11 cellular contexts compared by ENCODE assay signal in genomic region chr9:96556701-96557461, GRCh38.
DNase-seq lines count a peak whose midpoint lies in the region; ATAC-seq and TF ChIP-seq lines count a peak whose summit lies in the region.
"Had no signal": no experiment of that assay in that cellular context is flagged by ENCODE, and none has a peak within 500 bp of the region (broad histone marks: within the 10 kb centered on the region; RNA-seq: fewer than 3 reads in every experiment).

No MANE protein-coding gene starts in this region.

- H3K36me3 ChIP-seq in adrenal gland (replicated peaks in 1 of 2) (no peaks in the 10 kb centered on the region), heart right ventricle (peaks cover 0 to 16% (median 3%) of the 10 kb centered on the region in 9 donors)
- H3K36me3 ChIP-seq in CD4-positive, alpha-beta memory T cell (ENCODE audit: insufficient read depth, low read length) = peaks cover 2% of the 10 kb centered on the region

- H3K27ac ChIP-seq in adrenal gland (peak overlapping the region in 3 of 5 donors; percentile 4 to 68 (median 48)), heart right ventricle (peak overlapping the region in 9 of 10 donors; percentile 20 to 82 (median 70))
- H3K27ac ChIP-seq in CD4-positive, alpha-beta memory T cell (ENCODE audit: low read depth, low read length) = no peak overlapping the region

- DNase-seq in AG08395 (ENCODE audit: low spot score) (peak; percentile 40), adrenal gland (no peak), heart right ventricle (peak in 1 of 2 donors; percentile 27), posterior vena cava (ENCODE audit: low spot score) (peak; percentile 79), SKM-1 treated with dmso at 0.1 percent for 144 hours (lab: John Stamatoyannopoulos, UW; ENCODE audit: unreplicated experiment) (no peak), SIG-M5 treated with dmso at 0.1 percent for 504 hours (lab: John Stamatoyannopoulos, UW; ENCODE audit: unreplicated experiment) (no peak)
- no peak for DNase-seq in CD4-positive, alpha-beta memory T cell
- DNase-seq: ACHN; stimulated activated naive CD4-positive, alpha-beta T cell had no signal

- POLR2A ChIA-PET in CD4-positive, alpha-beta memory T cell (lab: Charles Lee; ENCODE audit: partially characterized antibody) = no interaction called here

- 81 to 86% (median 83%) methylated on average over 15 of the region's 15 CpGs for WGBS in adrenal gland, 4 donors
- WGBS in heart right ventricle, 2 donors = 63 to 68% methylated on average over 15 of the region's 15 CpGs

- H3K4me1 ChIP-seq in adrenal gland (replicated peaks in 1 of 2) (peaks cover 0 to 29% of the 10 kb centered on the region in 2 donors), heart right ventricle (peaks cover 0 to 61% (median 30%) of the 10 kb centered on the region in 9 donors)
- no peaks in the 10 kb centered on the region for H3K4me1 ChIP-seq in CD4-positive, alpha-beta memory T cell (ENCODE audit: insufficient read depth, low read length)

- H3K4me3 Mint-ChIP-seq in CD4-positive, alpha-beta memory T cell = no peak overlapping the region

- peaks cover 4 to 13% (median 8%) of the 10 kb centered on the region in 4 donors for H3K4me1 Mint-ChIP-seq in CD4-positive, alpha-beta memory T cell

- intact Hi-C loops in adrenal gland (cut with DNase I) = no loop called here
- intact Hi-C loops in heart right ventricle (cut with DNase I) = loop anchor here in 2 of 10 donors (5.0 to 10.0 kb wide), 2 partner anchors 50 to 232 kb away; no protein-coding TSS in a partner anchor
- intact Hi-C loops in posterior vena cava (cut with DNase I) = loop anchor here in 1 of 2 donors (5.0 kb wide), 1 partner anchor 35 kb away; no protein-coding TSS in a partner anchor
- intact Hi-C loops in CD4-positive, alpha-beta memory T cell (cut with micrococcal nuclease) = no loop called here

- ATAC-seq in heart right ventricle = peak; percentile 64 to 77 (median 69)
- no peak for ATAC-seq in esophagus mucosa
- ATAC-seq: HCT116 had no signal

- peaks cover 0 to 1% (median 0%) of the 10 kb centered on the region in 8 donors for H3K9me3 Mint-ChIP-seq in CD4-positive, alpha-beta memory T cell

- H3K9me3 ChIP-seq in adrenal gland (replicated peaks in 1 of 3) (no peaks in the 10 kb centered on the region), heart right ventricle (peaks cover 0 to 6% (median 0%) of the 10 kb centered on the region in 11 donors)
- H3K9me3 ChIP-seq in CD4-positive, alpha-beta memory T cell (ENCODE audit: control insufficient read depth in 1 of 2, low read length in 2 of 2) = no peaks in the 10 kb centered on the region

- CTCF ChIA-PET in CD4-positive, alpha-beta memory T cell (lab: Charles Lee; ENCODE audit: partially characterized antibody) = interaction anchor here (3.8 kb wide), 1 partner anchor 10 kb away, joined by 13 read pairs; no protein-coding TSS in a partner anchor

- H3K27me3 Mint-ChIP-seq in CD4-positive, alpha-beta memory T cell = no peaks in the 10 kb centered on the region

- no peak overlapping the region for H3K27ac Mint-ChIP-seq in CD4-positive, alpha-beta memory T cell

- TF ChIP-seq CTCF in adrenal gland (IDR thresholded peaks at IDR 0.05) = no peak
- no peak for TF ChIP-seq CTCF in heart right ventricle (IDR thresholded peaks at IDR 0.05)

- H3K36me3 Mint-ChIP-seq in CD4-positive, alpha-beta memory T cell = peaks cover 18 to 27% of the 10 kb centered on the region in 2 donors

- H3K27me3 ChIP-seq in adrenal gland (no peaks in the 10 kb centered on the region), heart right ventricle (no peaks in the 10 kb centered on the region)
- no peaks in the 10 kb centered on the region for H3K27me3 ChIP-seq in CD4-positive, alpha-beta memory T cell (ENCODE audit: insufficient read depth, low read length)

- no peak for TF ChIP-seq POLR2A in adrenal gland (IDR thresholded peaks at IDR 0.05)

- peak overlapping the region in 1 of 4 donors; percentile 1 for H3K4me3 ChIP-seq in adrenal gland
- peak overlapping the region in 2 of 10 donors; percentile 5 to 15 for H3K4me3 ChIP-seq in heart right ventricle
- no peak overlapping the region for H3K4me3 ChIP-seq in CD4-positive, alpha-beta memory T cell (ENCODE audit: low read length in 2 of 2)

Comparison
In these comparisons a context has a peak if more than half of its experiments do, and no peak if none do; other contexts are left out.
1. DNase-seq: peak in AG08395 (single experiment) and posterior vena cava (single experiment); none in adrenal gland (0 of 7), SKM-1 treated with dmso at 0.1 percent for 144 hours (single experiment), SIG-M5 treated with dmso at 0.1 percent for 504 hours (single experiment) and CD4-positive, alpha-beta memory T cell (0 of 5).